In genomic region chr1:158996998-158997397, GRCh38 we compare ENCODE assay signal across 1 cellular context.
TF ChIP-seq lines count a peak whose summit lies in the region.

No MANE protein-coding gene starts in this region.

TF ChIP-seq in WTC11, 78 proteins besides CTCF, POLR2A, EP300 and RAD21 (continued from another document):
- TF ChIP-seq SOX15 (CRISPR knock-in tag; IDR thresholded peaks at IDR 0.05) = no peak
- TF ChIP-seq IRF2 (CRISPR knock-in tag; IDR thresholded peaks at IDR 0.05; ENCODE audit: borderline replicate concordance, low read depth) = no peak
- no peak for TF ChIP-seq ZMAT4 (CRISPR knock-in tag; IDR thresholded peaks at IDR 0.05)
- no peak for TF ChIP-seq ATF2 (CRISPR knock-in tag; IDR thresholded peaks at IDR 0.05; ENCODE audit: borderline replicate concordance, low read depth)
- no peak for TF ChIP-seq KAT7 (CRISPR knock-in tag; IDR thresholded peaks at IDR 0.05; ENCODE audit: borderline replicate concordance)
- TF ChIP-seq PRDM15 (CRISPR knock-in tag; IDR thresholded peaks at IDR 0.05) = no peak
- TF ChIP-seq OVOL2 (CRISPR knock-in tag; IDR thresholded peaks at IDR 0.05; ENCODE audit: borderline replicate concordance) = no peak
- no peak for TF ChIP-seq FOXP4 (CRISPR knock-in tag; IDR thresholded peaks at IDR 0.05)
- TF ChIP-seq ZBTB21 (CRISPR knock-in tag; IDR thresholded peaks at IDR 0.05; ENCODE audit: borderline replicate concordance) = no peak
TF ChIP-seq in WTC11: peak in this region for 0.
